8 cellular contexts compared by ENCODE assay signal in the genomic region with DNA sequence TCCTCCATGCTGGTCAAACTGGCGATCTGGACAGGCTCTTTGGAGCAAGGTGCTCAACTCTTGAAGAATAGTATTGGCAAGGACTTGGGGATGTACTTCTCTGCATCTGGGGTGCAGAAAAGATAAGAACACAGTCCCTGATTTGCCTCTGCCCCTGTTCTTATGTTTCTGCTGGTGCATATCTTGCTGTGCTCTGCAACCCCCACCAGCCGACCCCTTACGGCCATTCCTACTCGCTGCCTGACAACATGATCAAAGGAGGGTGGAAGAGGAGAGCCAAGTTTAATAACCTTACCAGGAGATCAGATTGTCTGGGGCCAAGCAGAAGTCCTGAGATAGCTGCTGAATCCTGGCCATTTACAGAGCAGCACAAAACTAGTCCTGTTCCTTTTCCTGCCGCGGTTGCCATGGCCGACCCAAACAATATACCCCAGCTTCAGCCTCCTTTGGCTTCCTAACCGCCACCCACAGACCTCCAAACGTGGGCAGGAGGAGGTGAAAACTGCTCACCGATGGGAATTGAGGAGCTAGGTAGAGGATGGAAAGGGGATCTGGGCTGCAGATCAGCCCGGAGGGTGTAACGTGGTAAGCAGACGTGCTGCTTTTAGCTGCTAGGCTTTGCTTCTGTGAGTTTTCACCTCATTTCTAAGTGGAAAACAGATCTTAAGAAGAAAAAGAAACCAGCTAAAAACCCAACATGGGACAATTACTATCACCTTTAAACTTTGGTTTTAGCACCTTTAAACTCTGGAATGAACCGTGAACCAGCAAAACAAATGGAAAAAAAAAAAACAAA.
DNase-seq lines count a peak whose midpoint lies in the region; ATAC-seq, FAIRE-seq and TF ChIP-seq lines count a peak whose summit lies in the region.

No MANE protein-coding gene starts in this region.

- H3K27ac ChIP-seq in endothelial cell of umbilical vein (ENCODE audit: insufficient read depth, low read depth, low read length) = no peak overlapping the region
- no peak overlapping the region for H3K27ac ChIP-seq in neuronal stem cell (replicated peaks; ENCODE audit: low read length)

- DNase-seq in CD1c-positive myeloid dendritic cell (ENCODE audit: extremely low spot score) (peak; percentile 72), endothelial cell of umbilical vein (ENCODE audit: low read depth, low spot score) (peak; percentile 32), neuronal stem cell (ENCODE audit: low spot score) (no peak), cerebellar cortex (ENCODE audit: low spot score) (no peak)

- no peak overlapping the region for H3K4me3 ChIP-seq in endothelial cell of umbilical vein (replicated peaks in 1 of 3; ENCODE audit: insufficient read depth in 1 of 3, low read depth in 1 of 3, low read length in 3 of 3)
- no peak overlapping the region for H3K4me3 ChIP-seq in neuronal stem cell (ENCODE audit: low read length in 2 of 2)

- no peak overlapping the region for H2AK5ac ChIP-seq in neuronal stem cell (ENCODE audit: low read depth, low read length)

- H3K18ac ChIP-seq in neuronal stem cell (ENCODE audit: low read length) = no peak overlapping the region

- H3K14ac ChIP-seq in neuronal stem cell (ENCODE audit: low read length) = no peak overlapping the region

- TF ChIP-seq CTCF in endothelial cell of umbilical vein (IDR thresholded peaks at IDR 0.05; ENCODE audit: extremely low read depth in 1 of 2, insufficient read depth in 1 of 2, low read depth in 1 of 2, low read length in 2 of 2) = no peak

- H3K79me1 ChIP-seq in neuronal stem cell (ENCODE audit: low read depth, low read length) = no peaks in the 10 kb centered on the region

- peaks cover 2% of the 10 kb centered on the region for H4K20me1 ChIP-seq in endothelial cell of umbilical vein (replicated peaks; ENCODE audit: control insufficient read depth, extremely low read depth, insufficient read depth, low read length)

- H3K27me3 ChIP-seq in endothelial cell of umbilical vein (ENCODE audit: control insufficient read depth in 2 of 2, insufficient read depth in 2 of 2, low read length in 2 of 2) (no peaks in the 10 kb centered on the region), neuronal stem cell (ENCODE audit: control insufficient read depth in 3 of 3, insufficient read depth in 3 of 3, low read depth in 1 of 3, low read length in 3 of 3) (no peaks in the 10 kb centered on the region)

- H2BK15ac ChIP-seq in neuronal stem cell (ENCODE audit: low read length) = no peak overlapping the region

- dilution Hi-C loops in endothelial cell of umbilical vein (cut with MboI; ENCODE audit: extremely low pct_ligation_motif_present, low sequenced_read_pairs) = no loop called here

- H3K4me3 Mint-ChIP-seq in T-helper 1 cell treated with Interleukin-12 subunit alpha and Interleukin-12 subunit beta and Interleukin-4 antibody, amounts not matched to agents 30 μg/mL and 1 μg/mL, for 36 hours = peak overlapping the region; percentile 83

- H3K79me2 ChIP-seq in endothelial cell of umbilical vein (ENCODE audit: control insufficient read depth, insufficient read depth, low read length) = no peaks in the 10 kb centered on the region

- peaks cover 7% of the 10 kb centered on the region for H3K4me1 ChIP-seq in endothelial cell of umbilical vein (ENCODE audit: control insufficient read depth, extremely low read depth, insufficient read depth, low read length)
- H3K4me1 ChIP-seq in neuronal stem cell (ENCODE audit: control insufficient read depth in 2 of 2, insufficient read depth in 1 of 2, low read depth in 1 of 2, low read length in 2 of 2) = peaks cover 12 to 29% of the 10 kb centered on the region in 2 donors

- FAIRE-seq in endothelial cell of umbilical vein (lab: Jason Lieb, UNC) = no peak

- POLR2A ChIA-PET in endothelial cell of umbilical vein (lab: Charles Lee) = no interaction called here

- no peak overlapping the region for H4K91ac ChIP-seq in neuronal stem cell (ENCODE audit: low read depth, low read length, poor library complexity)

- H3K36me3 ChIP-seq in endothelial cell of umbilical vein (ENCODE audit: control insufficient read depth in 2 of 2, extremely low read depth in 1 of 2, insufficient read depth in 2 of 2, low read length in 2 of 2) (no peaks in the 10 kb centered on the region), neuronal stem cell (replicated peaks in 1 of 2; ENCODE audit: control insufficient read depth in 2 of 2, insufficient read depth in 2 of 2, low read length in 2 of 2) (no peaks in the 10 kb centered on the region)

- no peak overlapping the region for H3K4ac ChIP-seq in neuronal stem cell (ENCODE audit: low read length)

- H3K9ac ChIP-seq in endothelial cell of umbilical vein (replicated peaks; ENCODE audit: extremely low read depth, insufficient read depth, low read length) (no peak overlapping the region), neuronal stem cell (ENCODE audit: low read depth, low read length, poor library complexity) (no peak overlapping the region)

- CTCF ChIA-PET in endothelial cell of umbilical vein (lab: Charles Lee) = interaction anchor here (1.1 to 1.2 kb wide), 2 partner anchors 12 to 18 kb away, joined by 3 to 4 read pairs; no protein-coding TSS in a partner anchor

- peaks cover 64% of the 10 kb centered on the region for H3K4me1 Mint-ChIP-seq in T-helper 1 cell treated with Interleukin-12 subunit alpha and Interleukin-12 subunit beta and Interleukin-4 antibody, amounts not matched to agents 30 μg/mL and 1 μg/mL, for 36 hours (ENCODE audit: low read depth)

- no peak overlapping the region for H2AFZ ChIP-seq in endothelial cell of umbilical vein (ENCODE audit: low read depth, low read length)
- H2AFZ ChIP-seq in neuronal stem cell (ENCODE audit: low read length) = peak overlapping the region; percentile 42

- no TSS peak for BruUV-seq in endothelial cell of umbilical vein (replicated peaks; lab: Mats Ljungman, UMichigan)

- no peaks in the 10 kb centered on the region for H3K9me1 ChIP-seq in endothelial cell of umbilical vein (replicated peaks; ENCODE audit: control insufficient read depth, extremely low read depth, insufficient read depth, low read length)

- no peaks in the 10 kb centered on the region for H3K9me3 ChIP-seq in endothelial cell of umbilical vein (replicated peaks; ENCODE audit: control insufficient read depth, insufficient read depth, low read length)
- no peaks in the 10 kb centered on the region for H3K9me3 ChIP-seq in neuronal stem cell (replicated peaks in 1 of 2; ENCODE audit: control insufficient read depth in 2 of 2, insufficient read depth in 1 of 2, low read depth in 1 of 2, low read length in 2 of 2)

- ATAC-seq in GM18909 (IDR thresholded peaks at IDR 0.05; ENCODE audit: poor library complexity, unreplicated experiment) (no peak), HG02610 (IDR thresholded peaks at IDR 0.05; ENCODE audit: unreplicated experiment) (no peak), HG03045 (IDR thresholded peaks at IDR 0.05; ENCODE audit: unreplicated experiment) (no peak)

- H3K27me3 Mint-ChIP-seq in T-helper 1 cell treated with Interleukin-12 subunit alpha and Interleukin-12 subunit beta and Interleukin-4 antibody, amounts not matched to agents 30 μg/mL and 1 μg/mL, for 36 hours (ENCODE audit: low read depth) = no peaks in the 10 kb centered on the region

- no peak overlapping the region for H2BK5ac ChIP-seq in neuronal stem cell (ENCODE audit: low read length)

- H2BK12ac ChIP-seq in neuronal stem cell (ENCODE audit: low read length) = no peak overlapping the region

- H3K36me3 Mint-ChIP-seq in T-helper 1 cell treated with Interleukin-12 subunit alpha and Interleukin-12 subunit beta and Interleukin-4 antibody, amounts not matched to agents 30 μg/mL and 1 μg/mL, for 36 hours (ENCODE audit: low read depth) = peaks cover 18% of the 10 kb centered on the region

- H2BK120ac ChIP-seq in neuronal stem cell (ENCODE audit: low read depth, low read length) = no peak overlapping the region

- intact Hi-C loops in endothelial cell of umbilical vein (cut with micrococcal nuclease) = no loop called here

- TF ChIP-seq POLR2A in endothelial cell of umbilical vein (IDR thresholded peaks at IDR 0.05; ENCODE audit: low read depth, low read length) = no peak

- H3K4me2 ChIP-seq in endothelial cell of umbilical vein (ENCODE audit: insufficient read depth, low read length) = peak overlapping the region; percentile 7
- H3K4me2 ChIP-seq in neuronal stem cell (ENCODE audit: insufficient read depth, low read length, poor library complexity, severe bottlenecking) = no peak overlapping the region

- no peak overlapping the region for H4K8ac ChIP-seq in neuronal stem cell (ENCODE audit: low read depth, low read length)

- H3K27ac Mint-ChIP-seq in T-helper 1 cell treated with Interleukin-12 subunit alpha and Interleukin-12 subunit beta and Interleukin-4 antibody, amounts not matched to agents 30 μg/mL and 1 μg/mL, for 36 hours = peak overlapping the region; percentile 95

- no peak overlapping the region for H3K23ac ChIP-seq in neuronal stem cell (ENCODE audit: low read depth, low read length, poor library complexity)

- H3K9me3 Mint-ChIP-seq in T-helper 1 cell treated with Interleukin-12 subunit alpha and Interleukin-12 subunit beta and Interleukin-4 antibody, amounts not matched to agents 30 μg/mL and 1 μg/mL, for 36 hours = no peaks in the 10 kb centered on the region

- WGBS in neuronal stem cell (ENCODE audit: extremely low coverage in 2 of 2, insufficient read length in 2 of 2, insufficient replicate concordance in 1 of 2), 2 donors = no CpG with 5 or more reads among the region's 14 CpGs

TF ChIP-seq in endothelial cell of umbilical vein, 7 proteins besides CTCF, POLR2A, EP300 and RAD21:
- TF ChIP-seq, protein P1, sequence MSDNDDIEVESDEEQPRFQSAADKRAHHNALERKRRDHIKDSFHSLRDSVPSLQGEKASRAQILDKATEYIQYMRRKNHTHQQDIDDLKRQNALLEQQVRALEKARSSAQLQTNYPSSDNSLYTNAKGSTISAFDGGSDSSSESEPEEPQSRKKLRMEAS (IDR thresholded peaks at IDR 0.05; ENCODE audit: insufficient read depth, insufficient read length) = no peak
- no peak for TF ChIP-seq JUN (IDR thresholded peaks at IDR 0.05; ENCODE audit: borderline replicate concordance, insufficient read depth, insufficient read length, low read depth)
- no peak for TF ChIP-seq POLR2AphosphoS5 (IDR thresholded peaks at IDR 0.05; ENCODE audit: insufficient read depth, low read depth, low read length)
- no peak for TF ChIP-seq MYC (IDR thresholded peaks at IDR 0.05; ENCODE audit: low read depth, low read length)
- TF ChIP-seq EZH2 (IDR thresholded peaks at IDR 0.05; ENCODE audit: borderline replicate concordance, low read depth, low read length, severe bottlenecking) = no peak
- TF ChIP-seq GATA2 (IDR thresholded peaks at IDR 0.05; ENCODE audit: insufficient read depth, insufficient read length, low read depth, low read length) = no peak

Comparison
In these comparisons a context has a peak if more than half of its experiments do, and no peak if none do; other contexts are left out.
1. DNase-seq: peak in CD1c-positive myeloid dendritic cell (single experiment) and endothelial cell of umbilical vein (single experiment); none in neuronal stem cell (single experiment) and cerebellar cortex (single experiment).